15 cellular contexts compared by ENCODE assay signal in the genomic region with DNA sequence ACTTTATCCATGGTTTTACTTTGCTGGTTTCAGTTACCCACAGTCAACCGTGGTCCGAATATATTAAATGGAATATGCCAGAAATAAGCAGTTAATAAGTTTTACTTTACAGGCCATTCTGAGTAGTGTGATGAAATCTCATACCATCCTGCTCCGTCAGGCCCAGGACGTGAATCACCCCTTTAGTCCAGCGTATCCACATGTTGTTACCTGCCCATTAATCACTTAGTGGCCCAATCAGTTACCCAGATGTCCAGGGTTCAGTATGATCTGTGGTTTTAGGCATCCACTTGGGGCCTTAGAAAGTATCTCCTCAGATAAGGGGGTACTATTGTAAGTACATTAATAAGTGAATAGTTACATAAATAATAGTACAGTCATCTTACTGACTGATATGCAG.
DNase-seq lines count a peak whose midpoint lies in the region; ATAC-seq and TF ChIP-seq lines count a peak whose summit lies in the region.
"Had no signal": no experiment of that assay in that cellular context is flagged by ENCODE, and none has a peak within 500 bp of the region (broad histone marks: within the 10 kb centered on the region; RNA-seq: fewer than 3 reads in every experiment).

No MANE protein-coding gene starts in this region.

- DNase-seq in GM04504 (ENCODE audit: low read depth), result peak; percentile 42
- DNase-seq in fibroblast of pulmonary artery (ENCODE audit: low read depth), result peak; percentile 84
- DNase-seq in stromal cell of bone marrow (ENCODE audit: low read depth), result peak; percentile 9
- DNase-seq in activated CD4-positive, alpha-beta T cell treated with anti-CD3 and anti-CD28 coated beads for 4 hours, result no peak
- DNase-seq: activated T-cell treated with anti-CD3 and anti-CD28 coated beads, Interleukin-2, amount 50 U/mL, for 24 hours; body of pancreas; gastrocnemius medialis; left lung; NCI-H1048; NCI-H510A; Right ventricle myocardium superior had no signal

- no peak for TF ChIP-seq CTCF in fibroblast of pulmonary artery (IDR thresholded peaks at IDR 0.05; ENCODE audit: low read length, missing control alignments)

- no peak overlapping the region for H3K4me3 ChIP-seq in fibroblast of pulmonary artery (replicated peaks; ENCODE audit: low read depth, low read length)
- H3K4me3 ChIP-seq: body of pancreas, gastrocnemius medialis, left lung, neural progenitor cell had no signal

- ATAC-seq in SK-N-SH treated with all-trans-retinoic acid at 6 μM for 48 hours (peak; percentile 89), GM21360 (IDR thresholded peaks at IDR 0.05; ENCODE audit: unreplicated experiment) (no peak), HG03457 (IDR thresholded peaks at IDR 0.05; ENCODE audit: unreplicated experiment) (no peak)
- ATAC-seq: body of pancreas, gastrocnemius medialis, left lung had no signal

TF ChIP-seq in SK-N-SH treated with all-trans-retinoic acid at 6 μM for 48 hours, 23 proteins besides CTCF, POLR2A, EP300 and RAD21:
- TF ChIP-seq ZNF565 (CRISPR knock-in tag; conservative IDR thresholded peaks at IDR 0.05; ENCODE audit: low read depth), result no peak
- no peak for TF ChIP-seq BACH2 (CRISPR knock-in tag; IDR thresholded peaks at IDR 0.05; ENCODE audit: borderline replicate concordance)
- TF ChIP-seq ISL1 (CRISPR knock-in tag; IDR thresholded peaks at IDR 0.05), result peak; percentile 73

Comparison
In these comparisons a context has a peak if more than half of its experiments do, and no peak if none do; other contexts are left out.
1. DNase-seq: peak in GM04504 (single experiment), fibroblast of pulmonary artery (single experiment) and stromal cell of bone marrow (single experiment); none in activated CD4-positive, alpha-beta T cell treated with anti-CD3 and anti-CD28 coated beads for 4 hours (0 of 2).